In the genomic region with DNA sequence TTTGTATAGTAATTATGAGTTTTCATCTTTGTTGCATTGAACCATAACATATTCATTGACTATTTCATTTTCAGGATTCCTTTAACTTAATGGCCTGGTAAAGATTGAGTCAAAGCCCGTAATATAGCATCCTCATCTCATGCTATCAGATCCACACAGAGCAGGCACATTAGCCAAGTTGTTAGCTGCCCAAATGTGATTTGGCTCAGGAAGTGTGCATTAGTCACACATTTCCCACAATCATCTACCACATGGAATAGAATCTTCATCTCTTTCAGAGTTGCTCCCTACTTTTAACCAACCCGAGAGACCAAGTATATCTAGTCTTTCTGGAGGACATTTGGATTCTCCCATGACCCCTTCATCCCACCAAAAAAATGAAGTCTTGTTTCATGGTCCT, we compare ENCODE assay signal across 27 cellular contexts.
DNase-seq lines count a peak whose midpoint lies in the region; FAIRE-seq and TF ChIP-seq lines count a peak whose summit lies in the region.
"Had no signal": no experiment of that assay in that cellular context is flagged by ENCODE, and none has a peak within 500 bp of the region (broad histone marks: within the 10 kb centered on the region; RNA-seq: fewer than 3 reads in every experiment).

No MANE protein-coding gene starts in this region.

- H3K79me2 ChIP-seq in endothelial cell of umbilical vein (ENCODE audit: control insufficient read depth, insufficient read depth, low read length) (no peaks in the 10 kb centered on the region), MM.1S (ENCODE audit: low read length) (no peaks in the 10 kb centered on the region)

- no TSS peak for BruUV-seq in endothelial cell of umbilical vein (replicated peaks; lab: Mats Ljungman, UMichigan)

- H3K36me3 ChIP-seq in SK-N-MC (ENCODE audit: insufficient read depth, low read length) (no peaks in the 10 kb centered on the region), endothelial cell of umbilical vein (ENCODE audit: control insufficient read depth in 2 of 2, extremely low read depth in 1 of 2, insufficient read depth in 2 of 2, low read length in 2 of 2) (no peaks in the 10 kb centered on the region), mesenchymal stem cell (ENCODE audit: control insufficient read depth in 1 of 2, insufficient read depth in 2 of 2, low read depth in 1 of 2, low read length in 2 of 2) (no peaks in the 10 kb centered on the region), testis (ENCODE audit: low read depth, missing control alignments) (no peaks in the 10 kb centered on the region), MM.1S (replicated peaks; ENCODE audit: insufficient read depth, low read length) (no peaks in the 10 kb centered on the region)
- H3K36me3 ChIP-seq: lower lobe of right lung, spleen, upper lobe of left lung had no signal

- 94% methylated on average over 2 of the region's 2 CpGs for WGBS in mesenchymal stem cell
- WGBS in testis, 2 donors, result 75 to 87% methylated on average over 2 of the region's 2 CpGs

- no peak overlapping the region for H4K91ac ChIP-seq in mesenchymal stem cell (ENCODE audit: low read length)

- FAIRE-seq in endothelial cell of umbilical vein (lab: Jason Lieb, UNC), result peak; percentile 78

- no peaks in the 10 kb centered on the region for H3F3A ChIP-seq in MM.1S (ENCODE audit: insufficient read depth, low read length)

- no peaks in the 10 kb centered on the region for H3K9me1 ChIP-seq in endothelial cell of umbilical vein (replicated peaks; ENCODE audit: control insufficient read depth, extremely low read depth, insufficient read depth, low read length)

- TF ChIP-seq CTCF in endothelial cell of umbilical vein (IDR thresholded peaks at IDR 0.05; ENCODE audit: extremely low read depth in 1 of 2, insufficient read depth in 1 of 2, low read depth in 1 of 2, low read length in 2 of 2), result no peak
- no peak for TF ChIP-seq CTCF in testis (IDR thresholded peaks at IDR 0.05)
- no peak for TF ChIP-seq CTCF in MM.1S (IDR thresholded peaks at IDR 0.05; ENCODE audit: low read length)

- H3K18ac ChIP-seq in mesenchymal stem cell (ENCODE audit: low read depth in 1 of 2, low read length in 2 of 2), result no peak overlapping the region

- no peaks in the 10 kb centered on the region for H4K20me1 ChIP-seq in endothelial cell of umbilical vein (replicated peaks; ENCODE audit: control insufficient read depth, extremely low read depth, insufficient read depth, low read length)
- no peaks in the 10 kb centered on the region for H4K20me1 ChIP-seq in MM.1S (ENCODE audit: insufficient read depth, low read length)

- CTCF ChIA-PET in endothelial cell of umbilical vein (lab: Charles Lee), result interaction anchor here (1.1 to 1.2 kb wide), 2 partner anchors 32 to 190 kb away, joined by 3 to 5 read pairs; no protein-coding TSS in a partner anchor

- H3K4me1 ChIP-seq in endothelial cell of umbilical vein (ENCODE audit: control insufficient read depth, extremely low read depth, insufficient read depth, low read length) (peaks cover 33% of the 10 kb centered on the region), mesenchymal stem cell (ENCODE audit: control insufficient read depth, insufficient read depth, low read depth, low read length) (no peaks in the 10 kb centered on the region), testis (no peaks in the 10 kb centered on the region), MM.1S (ENCODE audit: low read length) (no peaks in the 10 kb centered on the region)
- H3K4me1 ChIP-seq: upper lobe of left lung had no signal

- H3K79me1 ChIP-seq in mesenchymal stem cell (replicated peaks; ENCODE audit: low read length, poor library complexity, severe bottlenecking), result no peaks in the 10 kb centered on the region

- H3K9me3 ChIP-seq in SK-N-MC (ENCODE audit: low read depth, low read length) (no peaks in the 10 kb centered on the region), endothelial cell of umbilical vein (replicated peaks; ENCODE audit: control insufficient read depth, insufficient read depth, low read length) (no peaks in the 10 kb centered on the region), mesenchymal stem cell (ENCODE audit: control insufficient read depth, low read length) (no peaks in the 10 kb centered on the region), testis (no peaks in the 10 kb centered on the region), MM.1S (replicated peaks; ENCODE audit: insufficient read depth, low read length) (no peaks in the 10 kb centered on the region)
- H3K9me3 ChIP-seq: spleen, upper lobe of left lung had no signal

- H3K27me3 ChIP-seq in endothelial cell of umbilical vein (ENCODE audit: control insufficient read depth in 2 of 2, insufficient read depth in 2 of 2, low read length in 2 of 2), result no peaks in the 10 kb centered on the region
- no peaks in the 10 kb centered on the region for H3K27me3 ChIP-seq in mesenchymal stem cell (ENCODE audit: control insufficient read depth in 1 of 2, insufficient read depth in 1 of 2, low read length in 2 of 2)
- no peaks in the 10 kb centered on the region for H3K27me3 ChIP-seq in testis
- no peaks in the 10 kb centered on the region for H3K27me3 ChIP-seq in MM.1S (replicated peaks; ENCODE audit: insufficient read depth, low read length)
- H3K27me3 ChIP-seq: spleen, upper lobe of left lung had no signal

- no peak overlapping the region for H3K23ac ChIP-seq in mesenchymal stem cell (ENCODE audit: low read length in 2 of 2)

- H3K4me3 ChIP-seq in SK-N-MC, result no peak overlapping the region
- no peak overlapping the region for H3K4me3 ChIP-seq in endothelial cell of umbilical vein (replicated peaks in 1 of 3; ENCODE audit: insufficient read depth in 1 of 3, low read depth in 1 of 3, low read length in 3 of 3)
- no peak overlapping the region for H3K4me3 ChIP-seq in mesenchymal stem cell (ENCODE audit: insufficient read depth in 1 of 2, low read depth in 1 of 2, low read length in 2 of 2)
- H3K4me3 ChIP-seq in testis, result no peak overlapping the region
- H3K4me3 ChIP-seq in MM.1S (ENCODE audit: low read length), result no peak overlapping the region
- H3K4me3 ChIP-seq: lower lobe of right lung, spleen, upper lobe of left lung had no signal

- DNase-seq in GM04503 (ENCODE audit: low read depth) (peak; percentile 9), SK-N-MC (ENCODE audit: low read depth, low spot score) (peak; percentile 22), endothelial cell of umbilical vein (ENCODE audit: low read depth, low spot score) (peak; percentile 87), mesenchymal stem cell (no peak), NCI-H1436 treated with DMSO at 0.1 percent for 48 hours (lab: John Stamatoyannopoulos, UW) (no peak), testis (no peak), MM.1S (no peak)
- DNase-seq in stimulated activated CD4-positive, alpha-beta T cell treated with anti-CD3 and anti-CD28 coated beads, Interleukin-4, amount 100 ng/mL, for 1 hour, result no peak
- DNase-seq: activated CD4-positive, alpha-beta memory T cell treated with anti-CD3 and anti-CD28 coated beads for 36 hours; activated naive CD4-positive, alpha-beta T cell treated with Interleukin-2 at 50 U/mL for 16 hours; AML-193; amniotic stem cell; DMS79 treated with DMSO at 0.1 percent for 48 hours; effector CD4-positive, alpha-beta T cell; head of caudate nucleus; HFFc6; immature natural killer cell; lower lobe of right lung; NCI-H1694 treated with DMSO at 0.1 percent for 48 hours; NCI-H748 treated with DMSO at 0.1 percent for 48 hours; OCI-M1; SHP77 treated with DMSO at 0.1 percent for 48 hours; spleen; stimulated activated CD4-positive, alpha-beta T cell treated with anti-CD3 and anti-CD28 coated beads, Interleukin-4, amount 100 ng/mL, for 4 hours; T-helper 1 cell; upper lobe of left lung had no signal

- H3K14ac ChIP-seq in mesenchymal stem cell (ENCODE audit: low read length in 2 of 2), result no peak overlapping the region

- H3K4ac ChIP-seq in mesenchymal stem cell (ENCODE audit: low read depth in 1 of 2, low read length in 2 of 2), result no peak overlapping the region

- intact Hi-C loops in endothelial cell of umbilical vein (cut with micrococcal nuclease), result loop anchor here (5.0 kb wide), 1 partner anchor 161 kb away; no protein-coding TSS in a partner anchor
- intact Hi-C loops in testis (cut with DNase I; ENCODE audit: low total_unique reads), result no loop called here

- H2BK120ac ChIP-seq in mesenchymal stem cell (ENCODE audit: low read depth, low read length), result no peak overlapping the region

- H2AK5ac ChIP-seq in mesenchymal stem cell (ENCODE audit: low read length, severe bottlenecking), result no peak overlapping the region

- dilution Hi-C loops in endothelial cell of umbilical vein (cut with MboI; ENCODE audit: extremely low pct_ligation_motif_present, low sequenced_read_pairs), result no loop called here

- no peaks in the 10 kb centered on the region for H3K9me2 ChIP-seq in MM.1S (replicated peaks; ENCODE audit: insufficient read depth, low read length)

- H2BK5ac ChIP-seq in mesenchymal stem cell (ENCODE audit: low read depth, low read length, poor library complexity, severe bottlenecking), result no peak overlapping the region

- H3K27ac ChIP-seq in SK-N-MC (no peak overlapping the region), endothelial cell of umbilical vein (ENCODE audit: insufficient read depth, low read depth, low read length) (peak overlapping the region; percentile 33), mesenchymal stem cell (ENCODE audit: low read length, poor library complexity, severe bottlenecking) (peak overlapping the region; percentile 42), testis (no peak overlapping the region), MM.1S (ENCODE audit: low read length) (no peak overlapping the region)
- H3K27ac ChIP-seq: HL-60, lower lobe of right lung, spleen, upper lobe of left lung had no signal

- no peak overlapping the region for H2AFZ ChIP-seq in endothelial cell of umbilical vein (ENCODE audit: low read depth, low read length)
- H2AFZ ChIP-seq in mesenchymal stem cell (ENCODE audit: low read depth, low read length), result no peak overlapping the region
- H2AFZ ChIP-seq in MM.1S (ENCODE audit: low read length), result no peak overlapping the region

- no peak overlapping the region for H2BK15ac ChIP-seq in mesenchymal stem cell (ENCODE audit: low read depth, poor library complexity, severe bottlenecking)

- TF ChIP-seq POLR2A in endothelial cell of umbilical vein (IDR thresholded peaks at IDR 0.05; ENCODE audit: low read depth, low read length) (no peak), testis (IDR thresholded peaks at IDR 0.05) (no peak)

- H2BK12ac ChIP-seq in mesenchymal stem cell (ENCODE audit: low read length in 2 of 2), result no peak overlapping the region

- H3K9ac ChIP-seq in SK-N-MC (ENCODE audit: insufficient read length) (no peak overlapping the region), endothelial cell of umbilical vein (replicated peaks; ENCODE audit: extremely low read depth, insufficient read depth, low read length) (no peak overlapping the region), mesenchymal stem cell (ENCODE audit: low read length) (no peak overlapping the region), MM.1S (ENCODE audit: low read length) (no peak overlapping the region)

- no peak overlapping the region for H4K8ac ChIP-seq in mesenchymal stem cell (ENCODE audit: low read length)

- H3K4me2 ChIP-seq in endothelial cell of umbilical vein (ENCODE audit: insufficient read depth, low read length) (no peak overlapping the region), mesenchymal stem cell (ENCODE audit: low read length, poor library complexity, severe bottlenecking) (no peak overlapping the region), MM.1S (ENCODE audit: low read depth, low read length) (no peak overlapping the region)

- POLR2A ChIA-PET in endothelial cell of umbilical vein (lab: Charles Lee), result interaction anchor here (0.5 kb wide), 1 partner anchor 485 kb away, joined by 4 read pairs; no protein-coding TSS in a partner anchor

Comparison
In these comparisons a context has a peak if more than half of its experiments do, and no peak if none do; other contexts are left out.
1. DNase-seq: peak in GM04503 (single experiment), SK-N-MC (single experiment) and endothelial cell of umbilical vein (single experiment); none in mesenchymal stem cell (single experiment), NCI-H1436 treated with DMSO at 0.1 percent for 48 hours (single experiment), testis (single experiment), MM.1S (single experiment) and stimulated activated CD4-positive, alpha-beta T cell treated with anti-CD3 and anti-CD28 coated beads, Interleukin-4, amount 100 ng/mL, for 1 hour (single experiment).
2. H3K27ac ChIP-seq: peak in endothelial cell of umbilical vein (single experiment) and mesenchymal stem cell (single experiment); none in SK-N-MC (single experiment), testis (0 of 2) and MM.1S (single experiment).